ENCODE assay signal across 13 cellular contexts in the genomic region with DNA sequence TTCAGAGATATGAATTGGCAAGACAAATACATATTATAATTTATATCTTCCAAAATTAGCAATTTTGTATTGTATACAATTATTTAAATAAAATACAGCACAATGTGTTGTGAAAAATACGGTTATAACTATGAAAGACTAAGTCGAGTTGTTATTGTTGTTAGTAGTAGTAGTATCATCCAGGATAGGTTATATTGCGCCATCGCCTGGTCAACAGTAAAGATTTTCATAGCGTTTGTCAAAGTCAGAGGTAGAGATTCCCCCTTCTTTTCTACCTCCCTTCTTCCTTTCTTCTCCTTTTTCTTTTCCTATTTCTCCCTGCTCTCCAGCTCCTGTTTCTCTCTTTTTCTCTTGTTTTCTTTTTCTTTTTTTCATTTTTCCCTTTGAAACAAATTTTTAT.
A peak's percentile ranks its signal among the peaks of the same experiment; 100 is the strongest.
DNase-seq lines count a peak whose midpoint lies in the region; ATAC-seq and TF ChIP-seq lines count a peak whose summit lies in the region.
"Had no signal": no experiment of that assay in that cellular context is flagged by ENCODE, and none has a peak within 500 bp of the region (broad histone marks: within the 10 kb centered on the region; RNA-seq: fewer than 3 reads in every experiment).

No MANE protein-coding gene starts in this region.

- no peak overlapping the region for H3K4me3 ChIP-seq in GM23248
- no peak overlapping the region for H3K4me3 ChIP-seq in cardiac fibroblast (replicated peaks in 1 of 2; ENCODE audit: low read depth in 2 of 2, low read length in 2 of 2)
- H3K4me3 ChIP-seq in Karpas-422 (ENCODE audit: low read length): no peak overlapping the region
- H3K4me3 ChIP-seq: skin epidermis had no signal

- H3K9me2 ChIP-seq in GM23248 (ENCODE audit: insufficient read depth): no peaks in the 10 kb centered on the region
- no peaks in the 10 kb centered on the region for H3K9me2 ChIP-seq in Karpas-422 (replicated peaks; ENCODE audit: insufficient read depth, low read length)

- in situ Hi-C loops in GM23248 (cut with MboI): no loop called here

- H3F3A ChIP-seq in GM23248 (ENCODE audit: insufficient read depth): no peaks in the 10 kb centered on the region

- no peaks in the 10 kb centered on the region for H4K20me1 ChIP-seq in GM23248 (ENCODE audit: insufficient read depth)
- H4K20me1 ChIP-seq in Karpas-422 (ENCODE audit: insufficient read depth, low read depth, low read length): no peaks in the 10 kb centered on the region

- H3K9me3 Mint-ChIP-seq in nephron: no peaks in the 10 kb centered on the region

- H2AFZ ChIP-seq in GM23248 (no peak overlapping the region), Karpas-422 (ENCODE audit: low read length) (no peak overlapping the region)

- no peak overlapping the region for H3K4me3 Mint-ChIP-seq in nephron
- H3K4me3 Mint-ChIP-seq: activated CD8-positive, alpha-beta T cell treated with anti-CD3 and anti-CD28 coated beads for 36 hours had no signal

- no peaks in the 10 kb centered on the region for H3K36me3 Mint-ChIP-seq in nephron (ENCODE audit: low read depth)
- H3K36me3 Mint-ChIP-seq: activated naive CD4-positive, alpha-beta T cell treated with anti-CD3 and anti-CD28 coated beads, Interleukin-2, amount 50 U/mL, for 72 hours had no signal

- ATAC-seq in esophagus mucosa (no peak), GM21717 (IDR thresholded peaks at IDR 0.05; ENCODE audit: unreplicated experiment) (no peak)
- ATAC-seq: activated CD8-positive, alpha-beta T cell treated with anti-CD3 and anti-CD28 coated beads for 36 hours; activated naive CD4-positive, alpha-beta T cell treated with anti-CD3 and anti-CD28 coated beads, Interleukin-2, amount 50 U/mL, for 72 hours had no signal

- 1 to 6% methylated on average over 5 of the region's 5 CpGs for WGBS in GM23248 (ENCODE audit: low coverage in 1 of 2, low lambda C conversion rate in 2 of 2, missing lambda C conversion rate in 2 of 2), 2 experiments

- peak; percentile 15 for TF ChIP-seq CTCF in cardiac fibroblast (IDR thresholded peaks at IDR 0.05; ENCODE audit: low read depth, low read length)
- peak; percentile 11 to 25 (median 15) for TF ChIP-seq CTCF in nephron (IDR thresholded peaks at IDR 0.05; ENCODE audit: unreplicated experiment in 3 of 3)

- H3K79me2 ChIP-seq in GM23248 (ENCODE audit: insufficient read depth) (no peaks in the 10 kb centered on the region), Karpas-422 (ENCODE audit: low read length) (no peaks in the 10 kb centered on the region)

- H3K27me3 ChIP-seq in GM23248 (replicated peaks; ENCODE audit: insufficient read depth): no peaks in the 10 kb centered on the region
- H3K27me3 ChIP-seq in Karpas-422 (ENCODE audit: low read length): no peaks in the 10 kb centered on the region

- no peak overlapping the region for H3K27ac Mint-ChIP-seq in nephron
- H3K27ac Mint-ChIP-seq: activated CD8-positive, alpha-beta T cell treated with anti-CD3 and anti-CD28 coated beads for 36 hours; activated naive CD4-positive, alpha-beta T cell treated with anti-CD3 and anti-CD28 coated beads, Interleukin-2, amount 50 U/mL, for 72 hours had no signal

- no peak overlapping the region for H3K9ac ChIP-seq in GM23248
- no peak overlapping the region for H3K9ac ChIP-seq in Karpas-422 (ENCODE audit: low read length)
- H3K9ac ChIP-seq: KMS-11 had no signal

- no peaks in the 10 kb centered on the region for H3K36me3 ChIP-seq in GM23248 (ENCODE audit: low read depth)
- no peaks in the 10 kb centered on the region for H3K36me3 ChIP-seq in Karpas-422 (ENCODE audit: insufficient read depth, low read length)

- DNase-seq in GM23248 (peak; percentile 16), NAMALWA (ENCODE audit: low spot score) (peak; percentile 4), cardiac fibroblast (ENCODE audit: low read depth in 2 of 2) (peak; percentile 42 to 60), Karpas-422 (no peak)
- DNase-seq in NK-92 treated with Interleukin-12 subunit alpha and Interleukin-12 subunit beta, amount 100 ng/mL, for 24 hours (lab: John Stamatoyannopoulos, UW): no peak
- DNase-seq: activated CD8-positive, alpha-beta T cell treated with anti-CD3 and anti-CD28 coated beads for 36 hours; DMS153 had no signal

- no peaks in the 10 kb centered on the region for H3K9me3 ChIP-seq in GM23248 (ENCODE audit: low read depth)
- peaks cover 32% of the 10 kb centered on the region for H3K9me3 ChIP-seq in Karpas-422 (ENCODE audit: low read length)

- H3K4me2 ChIP-seq in GM23248 (ENCODE audit: unreplicated experiment): no peak overlapping the region
- no peak overlapping the region for H3K4me2 ChIP-seq in Karpas-422 (ENCODE audit: low read depth, low read length, poor library complexity, severe bottlenecking)
- H3K4me2 ChIP-seq: KMS-11 had no signal

- H3K4me1 ChIP-seq in GM23248 (ENCODE audit: insufficient read depth) (no peaks in the 10 kb centered on the region), Karpas-422 (ENCODE audit: low read length) (no peaks in the 10 kb centered on the region)

- H3K27ac ChIP-seq in GM23248 (no peak overlapping the region), Karpas-422 (ENCODE audit: low read length) (no peak overlapping the region)
- H3K27ac ChIP-seq: KMS-11, skin epidermis had no signal

- no peaks in the 10 kb centered on the region for H3K27me3 Mint-ChIP-seq in nephron (ENCODE audit: low read depth)
- H3K27me3 Mint-ChIP-seq: activated CD8-positive, alpha-beta T cell treated with anti-CD3 and anti-CD28 coated beads for 36 hours had no signal

- H3K4me1 Mint-ChIP-seq in nephron: no peaks in the 10 kb centered on the region

Comparison
In these comparisons a context has a peak if more than half of its experiments do, and no peak if none do; other contexts are left out.
1. DNase-seq: peak in GM23248 (single experiment), NAMALWA (single experiment) and cardiac fibroblast (2 of 2); none in NK-92 treated with Interleukin-12 subunit alpha and Interleukin-12 subunit beta, amount 100 ng/mL, for 24 hours (single experiment) and Karpas-422 (single experiment).